Comparison of ENCODE assay signal across 9 cellular contexts in genomic region chr3:121752772-121753171, GRCh38.
"Had no signal": no experiment of that assay in that cellular context is flagged by ENCODE, and none has a peak within 500 bp of the region (broad histone marks: within the 10 kb centered on the region; RNA-seq: fewer than 3 reads in every experiment).

No MANE protein-coding gene starts in this region.

- H2AFZ ChIP-seq: GM23338 had no signal

- H3K36me3 ChIP-seq: HAP-1 had no signal

- H3K9me3 ChIP-seq: HAP-1 had no signal

- H3K27ac Mint-ChIP-seq: GM23338 had no signal

- H3K9ac ChIP-seq: KMS-11 had no signal

- DNase-seq: H7, IMR-90, Karpas-422, KBM-7 had no signal

- H3K4me2 ChIP-seq: GM23338, KMS-11 had no signal

- ATAC-seq: GM23338, HCT116 had no signal

- H3K4me3 ChIP-seq: GM23338, HAP-1 had no signal

- H3K4me3 Mint-ChIP-seq: GM23338 had no signal

- H3K27ac ChIP-seq: HL-60, KMS-11 had no signal

- H3K9me3 Mint-ChIP-seq: GM23338 had no signal
